ENCODE assay signal across 16 cellular contexts in the genomic region with DNA sequence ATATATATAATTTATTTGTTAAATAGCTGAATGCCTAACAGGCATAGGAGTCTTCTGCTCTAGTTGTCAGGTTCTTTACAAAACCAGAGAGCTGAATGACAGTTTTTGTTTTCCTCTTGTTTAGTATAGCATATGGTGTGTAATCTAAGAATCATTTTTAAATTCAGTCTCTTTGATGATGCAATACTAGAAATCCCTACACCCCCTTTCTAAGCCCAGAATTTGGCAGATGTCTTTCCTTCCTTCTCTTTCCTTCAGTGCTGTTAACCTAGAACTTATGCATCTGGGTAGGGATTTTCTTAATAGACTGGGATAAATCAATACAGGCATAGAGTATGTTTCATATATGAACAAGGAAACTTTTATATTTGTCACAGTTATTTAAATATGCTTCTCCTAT.
DNase-seq lines count a peak whose midpoint lies in the region; ATAC-seq and TF ChIP-seq lines count a peak whose summit lies in the region.
"Had no signal": no experiment of that assay in that cellular context is flagged by ENCODE, and none has a peak within 500 bp of the region (broad histone marks: within the 10 kb centered on the region; RNA-seq: fewer than 3 reads in every experiment).

No MANE protein-coding gene starts in this region.

- H2BK15ac ChIP-seq in IMR-90 (ENCODE audit: low read depth, low read length) = no peak overlapping the region

- no peak overlapping the region for H4K91ac ChIP-seq in IMR-90 (ENCODE audit: insufficient read depth, low read depth, low read length)

- H2BK20ac ChIP-seq in IMR-90 (ENCODE audit: low read depth, low read length) = no peak overlapping the region

- TF ChIP-seq POLR2A in IMR-90 (IDR thresholded peaks at IDR 0.05; ENCODE audit: low read depth, low read length) = no peak

- H3K56ac ChIP-seq in IMR-90 (ENCODE audit: extremely low read depth, insufficient read depth, low read length) = no peak overlapping the region

- no peak overlapping the region for H4K5ac ChIP-seq in IMR-90 (ENCODE audit: low read depth, low read length)

- H3K4me3 ChIP-seq in IMR-90 (ENCODE audit: insufficient read depth, low read depth, low read length) = no peak overlapping the region
- H3K4me3 ChIP-seq: BLaER1, GM12878, GM23338 had no signal

- intact Hi-C loops in IMR-90 (cut with micrococcal nuclease) = no loop called here

- POLR2A ChIA-PET in IMR-90 (lab: Charles Lee; ENCODE audit: unreplicated experiment) = no interaction called here

- no peak overlapping the region for H3K23ac ChIP-seq in IMR-90 (ENCODE audit: low read depth, low read length)

- TF ChIP-seq CTCF in IMR-90 (conservative IDR thresholded peaks at IDR 0.05; ENCODE audit: low read depth, low read length) = no peak

- ATAC-seq in IMR-90 (ENCODE audit: low read depth) = no peak
- no peak for ATAC-seq in GM21529 (IDR thresholded peaks at IDR 0.05; ENCODE audit: unreplicated experiment)
- ATAC-seq: GM12878, GM23338 had no signal

- no peak overlapping the region for H2AFZ ChIP-seq in IMR-90 (replicated peaks; ENCODE audit: low read length, poor library complexity)
- H2AFZ ChIP-seq: GM23338 had no signal

- no peak overlapping the region for H2BK5ac ChIP-seq in IMR-90 (ENCODE audit: low read depth, low read length, poor library complexity, severe bottlenecking)

- in situ Hi-C loops in IMR-90 (cut with MboI; ENCODE audit: low sequenced_read_pairs) = no loop called here

- no peak overlapping the region for H4K8ac ChIP-seq in IMR-90 (ENCODE audit: low read depth in 2 of 2, low read length in 2 of 2)

- no peak overlapping the region for H2BK120ac ChIP-seq in IMR-90 (ENCODE audit: low read depth, low read length)

- H3K4me1 ChIP-seq in IMR-90 (ENCODE audit: control insufficient read depth, insufficient read depth, low read length) = no peaks in the 10 kb centered on the region
- H3K4me1 ChIP-seq: BLaER1 had no signal

- H3K79me1 ChIP-seq in IMR-90 (ENCODE audit: low read depth in 1 of 2, low read length in 2 of 2) = no peaks in the 10 kb centered on the region

- H3K14ac ChIP-seq in IMR-90 (replicated peaks; ENCODE audit: low read depth, low read length) = no peak overlapping the region

- no peak overlapping the region for H3K9ac ChIP-seq in IMR-90 (ENCODE audit: low read depth, low read length)
- H3K9ac ChIP-seq: BLaER1, KMS-11 had no signal

- no peaks in the 10 kb centered on the region for H3K27me3 ChIP-seq in IMR-90 (ENCODE audit: control insufficient read depth, insufficient read depth, low read length)
- H3K27me3 ChIP-seq: BLaER1 had no signal

- H3K27ac ChIP-seq in IMR-90 (ENCODE audit: insufficient read depth, low read length) = no peak overlapping the region
- H3K27ac ChIP-seq: BLaER1, KMS-11 had no signal

- H4K20me1 ChIP-seq in IMR-90 (ENCODE audit: insufficient read depth, low read length) = no peaks in the 10 kb centered on the region
- H4K20me1 ChIP-seq: BLaER1 had no signal

- H3K4me2 ChIP-seq in IMR-90 (ENCODE audit: low read depth, low read length) = no peak overlapping the region
- H3K4me2 ChIP-seq: BLaER1, GM23338, KMS-11 had no signal

- no peak overlapping the region for H3K18ac ChIP-seq in IMR-90 (ENCODE audit: low read depth, low read length)

- H3K9me3 ChIP-seq in IMR-90 (ENCODE audit: control insufficient read depth, insufficient read depth, low read length) = no peaks in the 10 kb centered on the region
- H3K9me3 ChIP-seq: BLaER1 had no signal

- no peak overlapping the region for H2AK9ac ChIP-seq in IMR-90 (replicated peaks; ENCODE audit: low read depth, low read length, poor library complexity)

- H3K36me3 ChIP-seq in IMR-90 (ENCODE audit: control insufficient read depth, insufficient read depth, low read length) = no peaks in the 10 kb centered on the region
- H3K36me3 ChIP-seq: BLaER1 had no signal

- BruUV-seq in IMR-90 (replicated peaks; lab: Mats Ljungman, UMichigan) = no TSS peak

- no peaks in the 10 kb centered on the region for H3K9me1 ChIP-seq in IMR-90 (ENCODE audit: insufficient read depth, low read length)

- no peak overlapping the region for H2AK5ac ChIP-seq in IMR-90 (ENCODE audit: low read depth, low read length)

- no peak for TF ChIP-seq RAD21 in IMR-90 (IDR thresholded peaks at IDR 0.05; ENCODE audit: low read length)

- DNase-seq in IMR-90 = peak; percentile 5
- DNase-seq in NCI-H2171 treated with DMSO at 0.1 percent for 48 hours (lab: John Stamatoyannopoulos, UW) = peak; percentile 98
- peak; percentile 82 for DNase-seq in NCI-H82 treated with DMSO at 0.1 percent for 48 hours (lab: John Stamatoyannopoulos, UW; ENCODE audit: unreplicated experiment)
- DNase-seq in fibroblast of the conjunctiva (ENCODE audit: low read depth) = peak; percentile 1
- DNase-seq in NCI-H526 (lab: John Stamatoyannopoulos, UW) = no peak
- DNase-seq in AG20443 (ENCODE audit: low spot score) = no peak
- DNase-seq: CD4-positive, alpha-beta memory T cell; DMS53; DND-41; EL; H9 had no signal

- H3K4ac ChIP-seq in IMR-90 (ENCODE audit: low read depth, low read length) = no peak overlapping the region

- dilution Hi-C loops in IMR-90 (cut with HindIII; ENCODE audit: low sequenced_read_pairs, unreplicated experiment) = no loop called here

- CTCF ChIA-PET in IMR-90 (lab: Yijun Ruan, JAX) = no interaction called here

TF ChIP-seq in IMR-90, 13 proteins besides CTCF, POLR2A, EP300 and RAD21:
- TF ChIP-seq RCOR1 (IDR thresholded peaks at IDR 0.05; ENCODE audit: insufficient replicate concordance, low read length) (no peak), MAFK (IDR thresholded peaks at IDR 0.05; ENCODE audit: low read depth, low read length) (no peak), CEBPB (IDR thresholded peaks at IDR 0.05; ENCODE audit: low read depth, low read length) (peak; percentile 80), MAZ (IDR thresholded peaks at IDR 0.05; ENCODE audit: borderline replicate concordance, low read depth, low read length) (no peak), NFE2L2 (IDR thresholded peaks at IDR 0.05; ENCODE audit: low read depth, low read length) (no peak), MXI1 (IDR thresholded peaks at IDR 0.05; ENCODE audit: borderline replicate concordance, low read depth, low read length) (no peak)
- TF ChIP-seq, protein P1, sequence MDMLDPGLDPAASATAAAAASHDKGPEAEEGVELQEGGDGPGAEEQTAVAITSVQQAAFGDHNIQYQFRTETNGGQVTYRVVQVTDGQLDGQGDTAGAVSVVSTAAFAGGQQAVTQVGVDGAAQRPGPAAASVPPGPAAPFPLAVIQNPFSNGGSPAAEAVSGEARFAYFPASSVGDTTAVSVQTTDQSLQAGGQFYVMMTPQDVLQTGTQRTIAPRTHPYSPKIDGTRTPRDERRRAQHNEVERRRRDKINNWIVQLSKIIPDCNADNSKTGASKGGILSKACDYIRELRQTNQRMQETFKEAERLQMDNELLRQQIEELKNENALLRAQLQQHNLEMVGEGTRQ (IDR thresholded peaks at IDR 0.05; ENCODE audit: low read depth, low read length) = no peak
- TF ChIP-seq, protein P2, sequence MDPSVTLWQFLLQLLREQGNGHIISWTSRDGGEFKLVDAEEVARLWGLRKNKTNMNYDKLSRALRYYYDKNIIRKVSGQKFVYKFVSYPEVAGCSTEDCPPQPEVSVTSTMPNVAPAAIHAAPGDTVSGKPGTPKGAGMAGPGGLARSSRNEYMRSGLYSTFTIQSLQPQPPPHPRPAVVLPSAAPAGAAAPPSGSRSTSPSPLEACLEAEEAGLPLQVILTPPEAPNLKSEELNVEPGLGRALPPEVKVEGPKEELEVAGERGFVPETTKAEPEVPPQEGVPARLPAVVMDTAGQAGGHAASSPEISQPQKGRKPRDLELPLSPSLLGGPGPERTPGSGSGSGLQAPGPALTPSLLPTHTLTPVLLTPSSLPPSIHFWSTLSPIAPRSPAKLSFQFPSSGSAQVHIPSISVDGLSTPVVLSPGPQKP (IDR thresholded peaks at IDR 0.05; ENCODE audit: borderline replicate concordance, low read depth, low read length) = no peak
TF ChIP-seq in IMR-90: peak in this region for 1.

Comparison
In these comparisons a context has a peak if more than half of its experiments do, and no peak if none do; other contexts are left out.
1. DNase-seq: peak in IMR-90 (single experiment), NCI-H2171 treated with DMSO at 0.1 percent for 48 hours (single experiment), NCI-H82 treated with DMSO at 0.1 percent for 48 hours (single experiment) and fibroblast of the conjunctiva (single experiment); none in NCI-H526 (0 of 2) and AG20443 (single experiment).